ENCODE assay signal across 8 cellular contexts in the genomic region with DNA sequence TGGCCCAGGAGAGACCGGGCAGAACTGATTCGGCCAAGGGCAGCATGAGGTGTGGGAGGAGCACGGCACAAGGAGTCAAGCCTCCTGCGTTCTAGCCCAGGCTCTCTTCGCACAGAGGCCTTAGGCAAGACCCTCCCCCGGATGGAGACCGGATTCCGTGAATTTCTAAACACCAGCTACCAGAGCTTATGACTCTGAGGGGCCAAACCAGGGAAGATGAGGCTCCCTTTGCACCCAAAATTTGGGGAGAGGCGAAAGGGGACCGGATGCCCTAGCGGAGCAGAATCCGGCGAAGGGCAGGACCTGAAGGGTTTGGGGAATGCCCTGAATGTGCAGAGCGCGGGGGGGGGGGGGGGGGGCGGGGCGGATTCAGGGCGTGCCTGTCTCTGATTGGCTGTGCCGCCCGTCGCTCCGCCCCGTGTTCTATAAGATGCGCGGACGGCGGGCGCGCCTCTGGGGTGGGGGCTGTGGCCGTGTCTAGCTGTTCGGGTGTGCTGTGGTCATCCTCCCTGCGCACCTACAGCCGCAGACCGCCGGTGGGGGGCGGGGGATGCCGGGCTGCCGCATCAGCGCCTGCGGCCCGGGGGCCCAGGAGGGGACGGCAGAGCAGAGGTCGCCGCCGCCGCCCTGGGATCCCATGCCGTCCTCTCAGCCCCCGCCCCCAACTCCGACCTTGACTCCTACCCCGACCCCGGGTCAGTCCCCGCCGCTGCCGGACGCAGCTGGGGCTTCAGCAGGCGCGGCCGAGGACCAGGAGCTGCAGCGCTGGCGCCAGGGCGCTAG. TPM values are rescaled to one million over a fixed set of nuclear protein-coding genes. Genes with fewer than 3 reads are reported as not detected.
DNase-seq lines count a peak whose midpoint lies in the region; ATAC-seq and TF ChIP-seq lines count a peak whose summit lies in the region.

A gene with protein sequence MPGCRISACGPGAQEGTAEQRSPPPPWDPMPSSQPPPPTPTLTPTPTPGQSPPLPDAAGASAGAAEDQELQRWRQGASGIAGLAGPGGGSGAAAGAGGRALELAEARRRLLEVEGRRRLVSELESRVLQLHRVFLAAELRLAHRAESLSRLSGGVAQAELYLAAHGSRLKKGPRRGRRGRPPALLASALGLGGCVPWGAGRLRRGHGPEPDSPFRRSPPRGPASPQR (plus strand): TSS at position 456 of the 783 bp plus-strand sequence. CDS start 95 bp downstream, at position 551.

- no peaks in the 10 kb centered on the region for H3K36me3 Mint-ChIP-seq in naive thymus-derived CD4-positive, alpha-beta T cell
- H3K36me3 Mint-ChIP-seq in stimulated activated effector memory CD8-positive, alpha-beta T cell treated with anti-CD3 and anti-CD28 coated beads, Interleukin-12 subunit alpha, Interleukin-12 subunit beta, amount 100 ng/mL, for 72 hours, result no peaks in the 10 kb centered on the region

- intact Hi-C loops in PC-3 (cut with micrococcal nuclease), result no loop called here
- intact Hi-C loops in naive thymus-derived CD4-positive, alpha-beta T cell (cut with micrococcal nuclease), result loop anchor here (2.0 to 5.0 kb wide), 2 partner anchors 73 to 91 kb away; a partner anchor contains a TSS

- no peaks in the 10 kb centered on the region for H3K27me3 ChIP-seq in PC-3 (ENCODE audit: low read length)
- H3K27me3 ChIP-seq in naive thymus-derived CD4-positive, alpha-beta T cell (ENCODE audit: control insufficient read depth in 2 of 2, insufficient read depth in 2 of 2, low read length in 2 of 2), result peaks cover 0 to 18% of the 10 kb centered on the region in 2 donors

- POLR2A ChIA-PET in PC-3 (lab: Charles Lee; ENCODE audit: unreplicated experiment), result interaction anchor here (0.6 to 1.0 kb wide), 3 partner anchors 32 to 107 kb away, joined by 3 to 7 read pairs (median 4); a partner anchor contains a TSS
- POLR2A ChIA-PET in naive thymus-derived CD4-positive, alpha-beta T cell (lab: Charles Lee), result interaction anchor here (0.7 to 1.0 kb wide), 2 partner anchors 11 to 19 kb away, joined by 3 to 5 read pairs; a partner anchor contains a TSS

- in situ Hi-C loops in G401 (cut with HindIII; ENCODE audit: low sequenced_read_pairs), result no loop called here

- H3K36me3 ChIP-seq in PC-3 (ENCODE audit: low read depth, low read length), result peaks cover 12% of the 10 kb centered on the region
- H3K36me3 ChIP-seq in naive thymus-derived CD4-positive, alpha-beta T cell (ENCODE audit: control insufficient read depth in 2 of 3, insufficient read depth in 3 of 3, low read length in 3 of 3), result no peaks in the 10 kb centered on the region

- DNase-seq in G401 (ENCODE audit: low spot score) (peak; percentile 89), PC-3 (peak; percentile 89), activated T-helper 1 cell treated with Interleukin-2 at 50 U/mL for 16 hours (ENCODE audit: low read depth) (peak; percentile 35), fibroblast of gingiva (ENCODE audit: low read depth) (peak; percentile 86), NOMO-1 treated with DMSO at 0.1 percent for 48 hours (lab: John Stamatoyannopoulos, UW; ENCODE audit: unreplicated experiment) (no peak)
- peak; percentile 24 to 79 (median 50) for DNase-seq in naive thymus-derived CD4-positive, alpha-beta T cell
- DNase-seq in stimulated activated effector memory CD8-positive, alpha-beta T cell treated with anti-CD3 and anti-CD28 coated beads, Interleukin-12 subunit alpha, Interleukin-12 subunit beta, amount 100 ng/mL, for 72 hours (ENCODE audit: low spot score in 2 of 2), result peak; percentile 55 to 83

- no peaks in the 10 kb centered on the region for H3K9me3 ChIP-seq in PC-3 (ENCODE audit: low read length)
- no peaks in the 10 kb centered on the region for H3K9me3 ChIP-seq in naive thymus-derived CD4-positive, alpha-beta T cell (ENCODE audit: control insufficient read depth in 2 of 3, low read length in 3 of 3)

- H3K4me2 ChIP-seq in PC-3 (ENCODE audit: low read length), result peak within 1 kb of the TSS; percentile 90

- peaks cover 37 to 71% (median 42%) of the 10 kb centered on the region in 5 donors for H3K27me3 Mint-ChIP-seq in naive thymus-derived CD4-positive, alpha-beta T cell

- H2AFZ ChIP-seq in PC-3 (ENCODE audit: low read length), result peak within 1 kb of the TSS; percentile 70

- peaks cover 27% of the 10 kb centered on the region for H4K20me1 ChIP-seq in PC-3 (ENCODE audit: low read length)

- peak within 1 kb of the TSS; percentile 82 for H3K9ac ChIP-seq in PC-3 (ENCODE audit: low read length)

- H3K27ac ChIP-seq in PC-3 (ENCODE audit: low read length), result peak within 1 kb of the TSS; percentile 52
- no peak within 1 kb of the TSS for H3K27ac ChIP-seq in naive thymus-derived CD4-positive, alpha-beta T cell (ENCODE audit: low read depth, low read length)

- peaks cover 20% of the 10 kb centered on the region for H3F3A ChIP-seq in PC-3 (ENCODE audit: low read length, unreplicated experiment)

- H3K9me3 Mint-ChIP-seq in naive thymus-derived CD4-positive, alpha-beta T cell, result peaks cover 0 to 1% (median 0%) of the 10 kb centered on the region in 11 donors
- H3K9me3 Mint-ChIP-seq in stimulated activated effector memory CD8-positive, alpha-beta T cell treated with anti-CD3 and anti-CD28 coated beads, Interleukin-12 subunit alpha, Interleukin-12 subunit beta, amount 100 ng/mL, for 72 hours, result no peaks in the 10 kb centered on the region

- peaks cover 55% of the 10 kb centered on the region for H3K4me1 ChIP-seq in PC-3 (ENCODE audit: insufficient read depth, low read length)
- peaks cover 5 to 21% of the 10 kb centered on the region in 2 donors for H3K4me1 ChIP-seq in naive thymus-derived CD4-positive, alpha-beta T cell (ENCODE audit: control insufficient read depth in 2 of 2, insufficient read depth in 2 of 2, low read length in 2 of 2)

- H3K9me2 ChIP-seq in PC-3 (replicated peaks; ENCODE audit: low read length), result no peaks in the 10 kb centered on the region

- no peak for TF ChIP-seq CTCF in PC-3 (conservative IDR thresholded peaks at IDR 0.05; ENCODE audit: low read depth, low read length)

- CTCF ChIA-PET in PC-3 (lab: Charles Lee), result no interaction called here
- CTCF ChIA-PET in naive thymus-derived CD4-positive, alpha-beta T cell (lab: Charles Lee), result no interaction called here

- H3K4me1 Mint-ChIP-seq in naive thymus-derived CD4-positive, alpha-beta T cell, result peaks cover 5 to 27% (median 22%) of the 10 kb centered on the region in 7 donors
- peaks cover 24% of the 10 kb centered on the region for H3K4me1 Mint-ChIP-seq in stimulated activated effector memory CD8-positive, alpha-beta T cell treated with anti-CD3 and anti-CD28 coated beads, Interleukin-12 subunit alpha, Interleukin-12 subunit beta, amount 100 ng/mL, for 72 hours

- H3K4me3 Mint-ChIP-seq in naive thymus-derived CD4-positive, alpha-beta T cell, result peak within 1 kb of the TSS; percentile 74 to 91 (median 78)
- H3K4me3 Mint-ChIP-seq in stimulated activated effector memory CD8-positive, alpha-beta T cell treated with anti-CD3 and anti-CD28 coated beads, Interleukin-12 subunit alpha, Interleukin-12 subunit beta, amount 100 ng/mL, for 72 hours, result peak within 1 kb of the TSS; percentile 76

- H3K27ac Mint-ChIP-seq in naive thymus-derived CD4-positive, alpha-beta T cell, result peak within 1 kb of the TSS in 3 of 9 donors; percentile 48 to 68 (median 50)
- no peak within 1 kb of the TSS for H3K27ac Mint-ChIP-seq in stimulated activated effector memory CD8-positive, alpha-beta T cell treated with anti-CD3 and anti-CD28 coated beads, Interleukin-12 subunit alpha, Interleukin-12 subunit beta, amount 100 ng/mL, for 72 hours

- peaks cover 52% of the 10 kb centered on the region for H3K79me2 ChIP-seq in PC-3 (ENCODE audit: low read length)

- peak within 1 kb of the TSS; percentile 88 for H3K4me3 ChIP-seq in PC-3 (ENCODE audit: low read length)
- H3K4me3 ChIP-seq in naive thymus-derived CD4-positive, alpha-beta T cell (ENCODE audit: low read length), result peak within 1 kb of the TSS; percentile 53

- no TSS peak for BruUV-seq in PC-3 (replicated peaks; lab: Mats Ljungman, UMichigan)

- ATAC-seq in HG03280 (IDR thresholded peaks at IDR 0.05; ENCODE audit: unreplicated experiment) (peak; percentile 42), PC-3 (peak; percentile 30)
- ATAC-seq in naive thymus-derived CD4-positive, alpha-beta T cell, result peak; percentile 75
- ATAC-seq in stimulated activated effector memory CD8-positive, alpha-beta T cell treated with anti-CD3 and anti-CD28 coated beads, Interleukin-12 subunit alpha, Interleukin-12 subunit beta, amount 100 ng/mL, for 72 hours, result peak; percentile 73

RNA-seq across cellular contexts. Expression of the gene that starts here (rescaled TPM):
- 18.3 and 28.3 TPM in 2 replicates for total RNA-seq in G401 (2014; rRNA removed; shearing (Covaris generic))
- total RNA-seq in PC-3 (2014; rRNA removed), result 108 and 109 TPM in 2 replicates
- 1 to 10 TPM in 1 of 5 experiments, under 1 TPM in 1, not detected in 3; 0.19 to 5.0 TPM for total RNA-seq in naive thymus-derived CD4-positive, alpha-beta T cell
- not detected for polyA plus RNA-seq in naive thymus-derived CD4-positive, alpha-beta T cell
